In the genomic region with DNA sequence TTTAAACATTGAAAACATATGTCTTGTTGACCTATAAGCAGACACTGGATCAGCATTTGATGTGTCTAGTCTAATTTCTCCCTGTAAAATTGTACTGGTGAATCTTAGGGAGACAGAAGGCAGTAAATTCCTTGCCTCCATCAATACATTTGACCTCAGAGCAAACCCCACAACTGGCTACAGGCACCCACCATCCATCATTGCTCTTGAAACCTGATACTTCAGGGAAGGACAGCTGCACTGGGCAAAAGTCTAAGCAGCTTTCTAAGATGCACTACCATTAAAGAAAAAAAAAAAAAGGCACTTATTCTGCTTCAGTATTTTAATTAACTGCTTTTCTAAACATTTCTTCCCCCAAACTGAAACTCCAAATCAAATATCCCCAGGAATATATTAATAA, we compare ENCODE assay signal across 14 cellular contexts.
"Had no signal": no experiment of that assay in that cellular context is flagged by ENCODE, and none has a peak within 500 bp of the region (broad histone marks: within the 10 kb centered on the region; RNA-seq: fewer than 3 reads in every experiment).

No MANE protein-coding gene starts in this region.

- H3K4me3 Mint-ChIP-seq: activated CD8-positive, alpha-beta T cell treated with anti-CD3 and anti-CD28 coated beads, Interleukin-2, amount 10 ng/mL, durations not matched to agents 7 days and 5 days; natural killer cell treated with Interleukin-12 subunit alpha and Interleukin-12 subunit beta and Interleukin-15 and Interleukin-18, amount 100 ng/mL, for 72 hours; stimulated activated effector memory CD8-positive, alpha-beta T cell treated with anti-CD3 and anti-CD28 coated beads, Interleukin-12 subunit alpha, Interleukin-12 subunit beta, amount 100 ng/mL, for 72 hours had no signal

- ATAC-seq: activated CD8-positive, alpha-beta T cell treated with anti-CD3 and anti-CD28 coated beads, Interleukin-2, amount 10 ng/mL, durations not matched to agents 7 days and 5 days; left cardiac atrium; mucosa of descending colon; natural killer cell treated with Interleukin-12 subunit alpha and Interleukin-12 subunit beta and Interleukin-15 and Interleukin-18, amount 100 ng/mL, for 72 hours; stimulated activated effector memory CD8-positive, alpha-beta T cell treated with anti-CD3 and anti-CD28 coated beads, Interleukin-12 subunit alpha, Interleukin-12 subunit beta, amount 100 ng/mL, for 72 hours had no signal

- H3K9me3 Mint-ChIP-seq: natural killer cell treated with Interleukin-12 subunit alpha and Interleukin-12 subunit beta and Interleukin-15 and Interleukin-18, amount 100 ng/mL, for 72 hours; stimulated activated effector memory CD8-positive, alpha-beta T cell treated with anti-CD3 and anti-CD28 coated beads, Interleukin-12 subunit alpha, Interleukin-12 subunit beta, amount 100 ng/mL, for 72 hours had no signal

- H3K36me3 ChIP-seq: ascending aorta, esophagus muscularis mucosa, ovary, tibial nerve had no signal

- H3K27ac ChIP-seq: ascending aorta, esophagus muscularis mucosa, ovary, tibial nerve, VCaP had no signal

- H3K27me3 ChIP-seq: ascending aorta, ovary had no signal

- DNase-seq: activated CD4-positive, alpha-beta T cell treated with anti-CD3 and anti-CD28 coated beads for 48 hours; activated CD8-positive, alpha-beta memory T cell treated with anti-CD3 and anti-CD28 coated beads, Interleukin-2, amount 50 U/mL, for 48 hours; activated CD8-positive, alpha-beta T cell treated with anti-CD3 and anti-CD28 coated beads, Interleukin-2, amount 10 ng/mL, durations not matched to agents 7 days and 5 days; left cardiac atrium; mucosa of descending colon; ovary; retina; small intestine had no signal

- H3K27ac Mint-ChIP-seq: activated CD8-positive, alpha-beta T cell treated with anti-CD3 and anti-CD28 coated beads, Interleukin-2, amount 10 ng/mL, durations not matched to agents 7 days and 5 days; natural killer cell treated with Interleukin-12 subunit alpha and Interleukin-12 subunit beta and Interleukin-15 and Interleukin-18, amount 100 ng/mL, for 72 hours; stimulated activated effector memory CD8-positive, alpha-beta T cell treated with anti-CD3 and anti-CD28 coated beads, Interleukin-12 subunit alpha, Interleukin-12 subunit beta, amount 100 ng/mL, for 72 hours had no signal

- H3K9me3 ChIP-seq: ascending aorta, esophagus muscularis mucosa, mucosa of descending colon, ovary, tibial nerve had no signal

- H3K36me3 Mint-ChIP-seq: natural killer cell treated with Interleukin-12 subunit alpha and Interleukin-12 subunit beta and Interleukin-15 and Interleukin-18, amount 100 ng/mL, for 72 hours; stimulated activated effector memory CD8-positive, alpha-beta T cell treated with anti-CD3 and anti-CD28 coated beads, Interleukin-12 subunit alpha, Interleukin-12 subunit beta, amount 100 ng/mL, for 72 hours had no signal

- H3K4me1 ChIP-seq: esophagus muscularis mucosa, tibial nerve had no signal

- H3K4me3 ChIP-seq: ascending aorta, esophagus muscularis mucosa, mucosa of descending colon, ovary, tibial nerve had no signal

- H3K4me1 Mint-ChIP-seq: stimulated activated effector memory CD8-positive, alpha-beta T cell treated with anti-CD3 and anti-CD28 coated beads, Interleukin-12 subunit alpha, Interleukin-12 subunit beta, amount 100 ng/mL, for 72 hours had no signal
